In genomic region chr20:10982692-10983091, GRCh38 we compare ENCODE assay signal across 12 cellular contexts.
DNase-seq lines count a peak whose midpoint lies in the region; ATAC-seq, FAIRE-seq and TF ChIP-seq lines count a peak whose summit lies in the region.
"Had no signal": no experiment of that assay in that cellular context is flagged by ENCODE, and none has a peak within 500 bp of the region (broad histone marks: within the 10 kb centered on the region; RNA-seq: fewer than 3 reads in every experiment).

No MANE protein-coding gene starts in this region.

- FAIRE-seq in astrocyte (lab: Jason Lieb, UNC), result peak; percentile 94

- in situ Hi-C loops in gastrocnemius medialis (cut with MboI; ENCODE audit: low sequenced_read_pairs in 4 of 4), result no loop called here

- H3K4me3 ChIP-seq in astrocyte (ENCODE audit: insufficient read depth, low read depth, low read length), result no peak overlapping the region
- H3K4me3 ChIP-seq in gastrocnemius medialis, result peak overlapping the region in 1 of 4 donors; percentile 0

- H3K4me1 ChIP-seq in astrocyte (ENCODE audit: insufficient read depth, low read length) (peaks cover 12% of the 10 kb centered on the region), gastrocnemius medialis (peaks cover 55 to 59% of the 10 kb centered on the region in 2 donors)

- peak; percentile 83 to 91 for ATAC-seq in gastrocnemius medialis
- ATAC-seq in HG03378 (IDR thresholded peaks at IDR 0.05; ENCODE audit: unreplicated experiment), result no peak

- peak overlapping the region; percentile 97 for H3K27ac Mint-ChIP-seq in astrocyte (ENCODE audit: unreplicated experiment)
- H3K27ac Mint-ChIP-seq: activated CD4-positive, alpha-beta T cell treated with anti-CD3 and anti-CD28 coated beads, Interleukin-2, amount 10 ng/mL, durations not matched to agents 24 days and 14 days; IgD-negative memory B cell had no signal

- H4K20me1 ChIP-seq in astrocyte (ENCODE audit: insufficient read depth, low read length), result no peaks in the 10 kb centered on the region

- no peaks in the 10 kb centered on the region for H3K9me3 ChIP-seq in astrocyte (ENCODE audit: insufficient read depth, low read depth, low read length)
- no peaks in the 10 kb centered on the region for H3K9me3 ChIP-seq in gastrocnemius medialis

- peak overlapping the region; percentile 65 for H3K27ac ChIP-seq in astrocyte (ENCODE audit: low read depth, low read length)
- peak overlapping the region; percentile 77 to 89 (median 84) for H3K27ac ChIP-seq in gastrocnemius medialis

- no peaks in the 10 kb centered on the region for H3K36me3 Mint-ChIP-seq in astrocyte (ENCODE audit: low read depth, unreplicated experiment)
- H3K36me3 Mint-ChIP-seq: IgD-negative memory B cell had no signal

- no peak overlapping the region for H3K4me3 Mint-ChIP-seq in astrocyte (ENCODE audit: unreplicated experiment)
- H3K4me3 Mint-ChIP-seq: activated CD4-positive, alpha-beta T cell treated with anti-CD3 and anti-CD28 coated beads, Interleukin-2, amount 10 ng/mL, durations not matched to agents 24 days and 14 days; IgD-negative memory B cell; neural crest cell had no signal

- TF ChIP-seq CTCF in astrocyte (IDR thresholded peaks at IDR 0.05; ENCODE audit: insufficient read depth, low read depth, low read length) (no peak), gastrocnemius medialis (IDR thresholded peaks at IDR 0.05 in 4 of 5, conservative IDR thresholded peaks at IDR 0.05 in 1 of 5) (no peak)

- peaks cover 48% of the 10 kb centered on the region for H3K4me1 Mint-ChIP-seq in astrocyte (ENCODE audit: low read depth, unreplicated experiment)
- H3K4me1 Mint-ChIP-seq: activated CD4-positive, alpha-beta T cell treated with anti-CD3 and anti-CD28 coated beads, Interleukin-2, amount 10 ng/mL, durations not matched to agents 24 days and 14 days; IgD-negative memory B cell had no signal

- peak; percentile 66 for DNase-seq in HCEC 1CT
- peak; percentile 92 for DNase-seq in astrocyte (ENCODE audit: low read depth)
- peak; percentile 69 for DNase-seq in hepatic stellate cell (ENCODE audit: low spot score)
- peak; percentile 84 to 93 for DNase-seq in gastrocnemius medialis
- DNase-seq in NCI-H345 (lab: John Stamatoyannopoulos, UW), result no peak
- DNase-seq in NCI-H2171 treated with DMSO at 0.1 percent for 48 hours (lab: John Stamatoyannopoulos, UW), result no peak
- no peak for DNase-seq in posterior cingulate gyrus
- DNase-seq: activated CD4-positive, alpha-beta T cell treated with anti-CD3 and anti-CD28 coated beads, Interleukin-2, amount 10 ng/mL, durations not matched to agents 24 days and 14 days; NCI-H526 treated with DMSO at 0.1 percent for 48 hours had no signal

- no peak overlapping the region for H2AFZ ChIP-seq in astrocyte (ENCODE audit: low read depth, low read length)

- H3K79me2 ChIP-seq in astrocyte (ENCODE audit: insufficient read depth, low read length), result no peaks in the 10 kb centered on the region

- no peaks in the 10 kb centered on the region for H3K9me3 Mint-ChIP-seq in astrocyte (ENCODE audit: unreplicated experiment)
- H3K9me3 Mint-ChIP-seq: activated CD4-positive, alpha-beta T cell treated with anti-CD3 and anti-CD28 coated beads, Interleukin-2, amount 10 ng/mL, durations not matched to agents 24 days and 14 days had no signal

- intact Hi-C loops in gastrocnemius medialis (cut with DNase I; ENCODE audit: low total_unique reads), result no loop called here
- intact Hi-C loops in posterior cingulate gyrus (cut with DNase I), result no loop called here

- no peaks in the 10 kb centered on the region for H3K27me3 Mint-ChIP-seq in astrocyte (ENCODE audit: low read depth, unreplicated experiment)
- H3K27me3 Mint-ChIP-seq: activated CD4-positive, alpha-beta T cell treated with anti-CD3 and anti-CD28 coated beads, Interleukin-2, amount 10 ng/mL, durations not matched to agents 24 days and 14 days; IgD-negative memory B cell had no signal

- peak overlapping the region; percentile 51 for H3K4me2 ChIP-seq in astrocyte (ENCODE audit: low read length)

- no peak for TF ChIP-seq POLR2A in gastrocnemius medialis (IDR thresholded peaks at IDR 0.05)

- H3K9ac ChIP-seq in astrocyte (ENCODE audit: low read length), result peak overlapping the region; percentile 56

- no peaks in the 10 kb centered on the region for H3K27me3 ChIP-seq in astrocyte (ENCODE audit: insufficient read depth, low read length)
- no peaks in the 10 kb centered on the region for H3K27me3 ChIP-seq in gastrocnemius medialis

- no peaks in the 10 kb centered on the region for H3K36me3 ChIP-seq in astrocyte (ENCODE audit: insufficient read depth, low read length)
- H3K36me3 ChIP-seq in gastrocnemius medialis, result no peaks in the 10 kb centered on the region

Comparison
In these comparisons a context has a peak if more than half of its experiments do, and no peak if none do; other contexts are left out.
1. DNase-seq: peak in HCEC 1CT (single experiment), astrocyte (single experiment), hepatic stellate cell (single experiment) and gastrocnemius medialis (2 of 2); none in NCI-H345 (single experiment), NCI-H2171 treated with DMSO at 0.1 percent for 48 hours (single experiment) and posterior cingulate gyrus (0 of 10).